4 cellular contexts compared by ENCODE assay signal in the genomic region with DNA sequence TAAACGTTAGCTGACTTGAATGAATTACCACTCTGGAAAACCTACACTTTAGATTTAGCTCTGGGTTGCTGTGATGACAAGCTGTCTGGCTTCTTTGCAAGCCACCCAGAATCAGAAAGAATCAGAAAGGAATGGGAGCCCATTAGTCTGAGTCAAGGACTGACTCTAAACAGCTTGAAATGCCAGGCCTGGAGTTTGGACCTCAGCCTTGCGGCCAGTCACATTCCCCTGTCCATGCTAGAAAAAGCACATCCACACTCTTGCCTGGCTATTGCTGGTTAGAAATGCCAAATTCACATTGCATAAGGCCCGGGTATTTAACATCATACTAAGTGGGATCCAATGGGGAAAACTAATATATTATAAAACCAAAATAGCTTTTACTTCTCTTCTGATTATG.
"Had no signal": no experiment of that assay in that cellular context is flagged by ENCODE, and none has a peak within 500 bp of the region (broad histone marks: within the 10 kb centered on the region; RNA-seq: fewer than 3 reads in every experiment).

No MANE protein-coding gene starts in this region.

- H3K27ac ChIP-seq: GM23248 had no signal

- H3K4me3 Mint-ChIP-seq: H9 had no signal

- DNase-seq: GM23248, H9, HCEC 1CT, IMR-90 had no signal

- H3K27ac Mint-ChIP-seq: H9 had no signal

- H3K4me3 ChIP-seq: GM23248 had no signal

- H3K4me1 Mint-ChIP-seq: H9 had no signal
